14 cellular contexts compared by ENCODE assay signal in genomic region chr15:74422370-74422722, GRCh38. TPM values are rescaled to one million over a fixed set of nuclear protein-coding genes. Genes with fewer than 3 reads are reported as not detected.
DNase-seq lines count a peak whose midpoint lies in the region; ATAC-seq, FAIRE-seq and TF ChIP-seq lines count a peak whose summit lies in the region.
"Had no signal": no experiment of that assay in that cellular context is flagged by ENCODE, and none has a peak within 500 bp of the region (broad histone marks: within the 10 kb centered on the region; RNA-seq: fewer than 3 reads in every experiment).

No MANE protein-coding gene starts in this region.

- H3K4ac ChIP-seq in H1 (replicated peaks; ENCODE audit: insufficient read length, low read depth, low read length): no peak overlapping the region

- no peak overlapping the region for H3K23ac ChIP-seq in H1 (ENCODE audit: insufficient read length)

- no peak for TF ChIP-seq CTCF in GM06990 (IDR thresholded peaks at IDR 0.05; ENCODE audit: insufficient read depth, low read length, poor library complexity, severe bottlenecking)
- no peak for TF ChIP-seq CTCF in H1 (IDR thresholded peaks at IDR 0.05; ENCODE audit: control extremely low read depth in 1 of 3, insufficient read depth in 1 of 3, low read depth in 1 of 3, low read length in 3 of 3)
- no peak for TF ChIP-seq CTCF in psoas muscle (IDR thresholded peaks at IDR 0.05)

- TF ChIP-seq RAD21 in H1 (IDR thresholded peaks at IDR 0.05 in 1 of 2, conservative IDR thresholded peaks at IDR 0.05 in 1 of 2; ENCODE audit: low read depth in 2 of 2, low read length in 2 of 2): no peak

- WGBS in H1 (ENCODE audit: extremely low coverage in 1 of 2, insufficient coverage in 1 of 2, insufficient read length in 1 of 2, insufficient replicate concordance in 2 of 2, low coverage in 1 of 2, low lambda C conversion rate in 2 of 2, missing lambda C conversion rate in 1 of 2), 2 experiments: 85% methylated on average over 8 of the region's 8 CpGs; no CpG with 5 or more reads in 1 of the 2 experiments
- WGBS in psoas muscle, 3 donors: 75 to 85% (median 76%) methylated on average over 6 to 8 of the region's 8 CpGs

- peak overlapping the region; percentile 84 for H2BK5ac ChIP-seq in H1 (ENCODE audit: low read depth, low read length)

- H3K79me2 ChIP-seq in Karpas-422 (ENCODE audit: low read length): peaks cover 5% of the 10 kb centered on the region; the same call in 1 of the 2 replicates
- H3K79me2 ChIP-seq in H1 (ENCODE audit: control insufficient read depth in 1 of 2, insufficient read depth in 2 of 2, low read length in 2 of 2): 0 out of 4 replicates have a peak, but pooled peaks cover 0 to 6% of the 10 kb centered on the region in 2 experiments

- intact Hi-C loops in psoas muscle (cut with DNase I): no loop called here

- H3K9me2 ChIP-seq in Karpas-422 (replicated peaks; ENCODE audit: insufficient read depth, low read length): no peaks in the 10 kb centered on the region

- peaks cover 9% of the 10 kb centered on the region for H3K79me1 ChIP-seq in H1 (ENCODE audit: low read depth, low read length)

- H4K8ac ChIP-seq in H1 (ENCODE audit: extremely low read depth, insufficient read depth, low read length): peak overlapping the region; percentile 28; the same call in 1 of the 2 replicates

- H3K9me3 ChIP-seq in Karpas-422 (ENCODE audit: low read length): no peaks in the 10 kb centered on the region
- no peaks in the 10 kb centered on the region for H3K9me3 ChIP-seq in H1 (ENCODE audit: insufficient read depth in 2 of 2, low read depth in 1 of 2, low read length in 1 of 2)
- no peaks in the 10 kb centered on the region for H3K9me3 ChIP-seq in psoas muscle

- H2AK5ac ChIP-seq in H1 (ENCODE audit: low read depth, low read length): peak overlapping the region; percentile 56

- DNase-seq in GM06990 (ENCODE audit: extremely low read depth, insufficient read length): no peak
- DNase-seq in Karpas-422: no peak
- no peak for DNase-seq in H1 (ENCODE audit: low read depth in 1 of 2, low spot score in 2 of 2)
- DNase-seq in psoas muscle: no peak
- no peak for DNase-seq in stimulated activated CD4-positive, alpha-beta T cell treated with anti-CD3 and anti-CD28 coated beads, Interleukin-1b, Interleukin-23, amount 100 ng/mL, for 48 hours
- no peak for DNase-seq in cerebellar nuclear complex (lab: John Stamatoyannopoulos, UW)
- no peak for DNase-seq in SW 1271 (lab: John Stamatoyannopoulos, UW)
- no peak for DNase-seq in GM03348 (ENCODE audit: low spot score)
- DNase-seq: activated CD4-positive, alpha-beta memory T cell treated with anti-CD3 and anti-CD28 coated beads for 36 hours; T-helper 2 cell had no signal

- H3K9ac ChIP-seq in Karpas-422 (ENCODE audit: low read length) (peak overlapping the region; percentile 4; the same call in 1 of the 2 replicates), H1 (replicated peaks in 1 of 4; ENCODE audit: extremely low read depth in 1 of 4, low read depth in 3 of 4, low read length in 3 of 4) (no peak overlapping the region)

- peaks cover 70% of the 10 kb centered on the region for H3K4me1 ChIP-seq in Karpas-422 (ENCODE audit: low read length)
- H3K4me1 ChIP-seq in H1 (replicated peaks in 1 of 4; ENCODE audit: control insufficient read depth in 3 of 4, insufficient read depth in 4 of 4, low read length in 3 of 4): peaks cover 7 to 27% (median 20%) of the 10 kb centered on the region in 4 experiments
- H3K4me1 ChIP-seq in psoas muscle: no peaks in the 10 kb centered on the region

- H2BK12ac ChIP-seq in H1 (ENCODE audit: low read depth, low read length): peak overlapping the region; percentile 71; the same call in 1 of the 2 replicates

- POLR2A ChIA-PET in H1 (lab: Charles Lee; ENCODE audit: partially characterized antibody): interaction anchor here (0.6 to 2.1 kb wide), 3 partner anchors 9 to 128 kb away, joined by 3 to 8 read pairs (median 4); partner anchors contain the start of gene SEMA7A

- no peak overlapping the region for H2BK120ac ChIP-seq in H1 (replicated peaks; ENCODE audit: low read depth, low read length)

- H2BK15ac ChIP-seq in H1 (ENCODE audit: low read length): peak overlapping the region; percentile 100; the same call in 1 of the 2 replicates

- no peak overlapping the region; the same call in 1 of the 2 replicates for H3K18ac ChIP-seq in H1 (ENCODE audit: extremely low read depth, low read length)

- H3K4me3 ChIP-seq in GM06990 (replicated peaks; ENCODE audit: low read depth, low read length) (peak overlapping the region; percentile 40), Karpas-422 (ENCODE audit: low read length) (no peak overlapping the region), H1 (ENCODE audit: extremely low read depth in 1 of 4, insufficient read depth in 2 of 4, low read depth in 3 of 4, low read length in 4 of 4) (no peak overlapping the region), psoas muscle (no peak overlapping the region)

- H2BK20ac ChIP-seq in H1 (ENCODE audit: low read length): 0 out of 2 replicates have a peak overlapping the region, but pooled peaks have one; percentile 21

- H2AFZ ChIP-seq in Karpas-422 (ENCODE audit: low read length) (no peak overlapping the region), H1 (ENCODE audit: low read length) (no peak overlapping the region)

- H3K23me2 ChIP-seq in H1 (ENCODE audit: low read depth, low read length): no peaks in the 10 kb centered on the region

- H3K27ac ChIP-seq in Karpas-422 (ENCODE audit: low read length) (no peak overlapping the region), H1 (ENCODE audit: low read depth, low read length) (no peak overlapping the region), psoas muscle (peak overlapping the region; percentile 16)

- ATAC-seq in psoas muscle: no peak
- ATAC-seq: natural killer cell treated with Interleukin-12 subunit alpha and Interleukin-12 subunit beta and Interleukin-15 and Interleukin-18, amount 100 ng/mL, for 72 hours had no signal

- no peak overlapping the region for H3K56ac ChIP-seq in H1 (replicated peaks; ENCODE audit: insufficient read length, low read depth, low read length)

- TF ChIP-seq EP300 in H1 (IDR thresholded peaks at IDR 0.05; ENCODE audit: borderline replicate concordance in 1 of 2, low read depth in 2 of 2, low read length in 2 of 2): no peak

- no peak for FAIRE-seq in H1 (lab: Jason Lieb, UNC)
- FAIRE-seq: colon, frontal cortex had no signal

- H4K20me1 ChIP-seq in Karpas-422 (ENCODE audit: insufficient read depth, low read depth, low read length) (peaks cover 61% of the 10 kb centered on the region), H1 (replicated peaks in 1 of 2; ENCODE audit: control insufficient read depth in 1 of 2, insufficient read depth in 2 of 2, low read length in 2 of 2) (peaks cover 6 to 19% of the 10 kb centered on the region in 2 experiments)

- H4K5ac ChIP-seq in H1 (ENCODE audit: insufficient read length, low read depth, low read length): no peak overlapping the region

- H3K14ac ChIP-seq in H1 (ENCODE audit: insufficient read length): no peak overlapping the region

- no peak for TF ChIP-seq POLR2A in H1 (IDR thresholded peaks at IDR 0.05; ENCODE audit: control extremely low read depth in 1 of 2, low read depth in 2 of 2, low read length in 2 of 2)

- H3K4me2 ChIP-seq in Karpas-422 (ENCODE audit: low read depth, low read length, poor library complexity, severe bottlenecking) (no peak overlapping the region), H1 (ENCODE audit: insufficient read depth in 1 of 2, low read depth in 2 of 2, low read length in 2 of 2) (no peak overlapping the region; a peak in 1 of 4 replicates)

- CTCF ChIA-PET in H1 (lab: Charles Lee; ENCODE audit: partially characterized antibody): interaction anchor here (1.2 to 41.3 kb wide), 5 partner anchors 9 to 43 kb away, joined by 3 to 1311 read pairs (median 11); partner anchors contain the start of gene CYP11A1

- H3K36me3 ChIP-seq in GM06990 (ENCODE audit: control insufficient read depth, insufficient read depth, low read length) (peaks cover 63% of the 10 kb centered on the region), Karpas-422 (ENCODE audit: insufficient read depth, low read length) (no peaks in the 10 kb centered on the region), H1 (ENCODE audit: control insufficient read depth in 2 of 4, insufficient read depth in 4 of 4, low read length in 3 of 4) (no peaks in the 10 kb centered on the region), psoas muscle (ENCODE audit: insufficient read depth in 1 of 2, low read depth in 1 of 2) (no peaks in the 10 kb centered on the region)

- H3K27me3 ChIP-seq in GM06990 (replicated peaks; ENCODE audit: control insufficient read depth, insufficient read depth, low read length) (no peaks in the 10 kb centered on the region), Karpas-422 (ENCODE audit: low read length) (no peaks in the 10 kb centered on the region), H1 (replicated peaks in 1 of 4; ENCODE audit: control insufficient read depth in 3 of 4, extremely low read depth in 1 of 4, insufficient read depth in 3 of 4, low read length in 3 of 4) (no peaks in the 10 kb centered on the region), psoas muscle (ENCODE audit: insufficient read depth in 3 of 3, low read length in 2 of 3) (no peaks in the 10 kb centered on the region)

- peak overlapping the region; percentile 78 for H4K91ac ChIP-seq in H1 (replicated peaks; ENCODE audit: insufficient read length, low read length)

RNA-seq across cellular contexts. Expression of gene SEMA7A, which starts 11.4 kb away (rescaled TPM):
- 41.6 and 49.1 TPM in 2 replicates for total RNA-seq in Karpas-422 (2014; rRNA removed; shearing (Covaris generic); ENCODE audit: low replicate concordance)
- total RNA-seq in H1 (2021; fragmentation: NEBNext Ultra II Directional; extraction: Animal tissue kit (Norgen Biotek cat#: 25700)): 14.6 and 15.0 TPM in 2 replicates
- polyA plus RNA-seq in H1 (2011; rRNA removed) (10.7 and 13.4 TPM in 2 replicates), psoas muscle (1 to 10 TPM in 1 of 3 donors, under 1 TPM in 2; 0.44 to 1.2 (median 0.46) TPM)
- 10.9 TPM for polyA plus RNA-seq in H1 (2011; cell fraction: cytosol; rRNA removed)
- polyA plus RNA-seq in H1 (2011; cell fraction: nucleus; rRNA removed): 19.2 TPM
- polyA plus RNA-seq in H1 (2012, experiment 1 of 2): 10.5 to 14.0 TPM (median 12.0 TPM) in 4 replicates
- polyA plus RNA-seq in H1 (2012, experiment 2 of 2): 11.5 TPM
- polyA plus RNA-seq in H1 (2013, experiment 1 of 2): 16.7 TPM
- polyA plus RNA-seq in H1 (2013, experiment 2 of 2): 16.7 TPM
- 10.7 and 12.5 TPM in 2 replicates for polyA minus RNA-seq in H1 (2011; rRNA and poly(A)+ RNA removed)
- polyA minus RNA-seq in H1 (2011; cell fraction: cytosol; rRNA and poly(A)+ RNA removed): 4.6 TPM
- polyA minus RNA-seq in H1 (2011; cell fraction: nucleus; rRNA and poly(A)+ RNA removed): 9.5 TPM
- total RNA-seq in psoas muscle: 1 to 10 TPM in 3 of 4 donors, under 1 TPM in 1; 0.71 to 2.0 (median 1.5) TPM

RNA-seq across cellular contexts. Expression of gene UBL7, which starts 38.6 kb away (rescaled TPM):
- total RNA-seq in Karpas-422 (2014; rRNA removed; shearing (Covaris generic); ENCODE audit: low replicate concordance): 71.3 and 84.2 TPM in 2 replicates
- total RNA-seq in H1 (2021; fragmentation: NEBNext Ultra II Directional; extraction: Animal tissue kit (Norgen Biotek cat#: 25700)): 71.5 and 76.7 TPM in 2 replicates
- polyA plus RNA-seq in H1 (2011; rRNA removed) (183 and 186 TPM in 2 replicates), psoas muscle (10 to 100 TPM; 45.5 to 91.7 (median 62.8) TPM)
- 101 TPM for polyA plus RNA-seq in H1 (2011; cell fraction: cytosol; rRNA removed)
- polyA plus RNA-seq in H1 (2011; cell fraction: nucleus; rRNA removed): 85.9 TPM
- 56.4 to 78.9 TPM (median 73.2 TPM) in 4 replicates for polyA plus RNA-seq in H1 (2012, experiment 1 of 2)
- 143 TPM for polyA plus RNA-seq in H1 (2012, experiment 2 of 2)
- polyA plus RNA-seq in H1 (2013, experiment 1 of 2): 41.2 TPM
- polyA plus RNA-seq in H1 (2013, experiment 2 of 2): 42.3 TPM
- 83.6 and 88.4 TPM in 2 replicates for polyA minus RNA-seq in H1 (2011; rRNA and poly(A)+ RNA removed)
- 31.5 TPM for polyA minus RNA-seq in H1 (2011; cell fraction: cytosol; rRNA and poly(A)+ RNA removed)
- 27.7 TPM for polyA minus RNA-seq in H1 (2011; cell fraction: nucleus; rRNA and poly(A)+ RNA removed)
- total RNA-seq in psoas muscle: 10 to 100 TPM; 52.3 to 72.7 (median 59.7) TPM

RNA-seq across cellular contexts. Expression of gene CYP11A1, which starts 54.9 kb away (rescaled TPM):
- total RNA-seq in Karpas-422 (2014; rRNA removed; shearing (Covaris generic); ENCODE audit: low replicate concordance): not detected in 2 replicates
- 1.9 and 3.3 TPM in 2 replicates for total RNA-seq in H1 (2021; fragmentation: NEBNext Ultra II Directional; extraction: Animal tissue kit (Norgen Biotek cat#: 25700))
- polyA plus RNA-seq in H1 (2011; rRNA removed): 7.2 and 7.5 TPM in 2 replicates
- 6.9 TPM for polyA plus RNA-seq in H1 (2011; cell fraction: cytosol; rRNA removed)
- 7.1 TPM for polyA plus RNA-seq in H1 (2011; cell fraction: nucleus; rRNA removed)
- polyA plus RNA-seq in H1 (2012, experiment 1 of 2): 3.6 to 5.9 TPM (median 4.9 TPM) in 4 replicates
- 4.9 TPM for polyA plus RNA-seq in H1 (2012, experiment 2 of 2)
- 2.0 TPM for polyA plus RNA-seq in H1 (2013, experiment 1 of 2)
- 2.0 TPM for polyA plus RNA-seq in H1 (2013, experiment 2 of 2)
- 6.3 and 7.6 TPM in 2 replicates for polyA minus RNA-seq in H1 (2011; rRNA and poly(A)+ RNA removed)
- polyA minus RNA-seq in H1 (2011; cell fraction: cytosol; rRNA and poly(A)+ RNA removed): 4.3 TPM
- polyA minus RNA-seq in H1 (2011; cell fraction: nucleus; rRNA and poly(A)+ RNA removed): 2.8 TPM
- 1 to 10 TPM in 2 of 4 donors, under 1 TPM in 2; 0.61 to 5.0 (median 2.2) TPM for total RNA-seq in psoas muscle
- polyA plus RNA-seq in psoas muscle: under 1 TPM; 0.14 to 0.24 (median 0.18) TPM
- total RNA-seq: frontal cortex, LHCN-M2 had no signal
